In genomic region chr2:202382684-202383083, GRCh38 we compare ENCODE assay signal across 18 cellular contexts. TPM values are rescaled to one million over a fixed set of nuclear protein-coding genes. Genes with fewer than 3 reads are reported as not detected.
DNase-seq lines count a peak whose midpoint lies in the region; ATAC-seq, FAIRE-seq and TF ChIP-seq lines count a peak whose summit lies in the region.
"Had no signal": no experiment of that assay in that cellular context is flagged by ENCODE, and none has a peak within 500 bp of the region (broad histone marks: within the 10 kb centered on the region; RNA-seq: fewer than 3 reads in every experiment).

No MANE protein-coding gene starts in this region.

- H3K4me3 ChIP-seq in GM12878 (no peak overlapping the region), thoracic aorta (peak overlapping the region; percentile 7)
- H3K4me3 ChIP-seq: GM23248, HAP-1 had no signal

- CTCF ChIA-PET in GM12878 (lab: Yijun Ruan, JAX) = no interaction called here

- intact Hi-C loops in GM12878 (cut with micrococcal nuclease; ENCODE audit: unreplicated experiment) = no loop called here

- no peak for DNase-seq in HFFc6
- DNase-seq in GM12878 (ENCODE audit: low read depth, low spot score) = no peak
- peak; percentile 11 for DNase-seq in erythroblast (lab: John Stamatoyannopoulos, UW)
- no peak for DNase-seq in thoracic aorta (ENCODE audit: low spot score)
- no peak for DNase-seq in epidermal melanocyte (ENCODE audit: insufficient read length, low spot score)
- no peak for DNase-seq in caudate nucleus (lab: John Stamatoyannopoulos, UW)
- DNase-seq: AML-193; CD4-positive, alpha-beta T cell; DMS153; DMS79; GF-D8 had no signal

- POLR2A ChIA-PET in GM12878 (lab: Charles Lee) = no interaction called here

- TF ChIP-seq RAD21 in GM12878 (IDR thresholded peaks at IDR 0.05; ENCODE audit: insufficient read depth, low read depth, low read length) = no peak

- 98% methylated on average over 2 of the region's 2 CpGs for WGBS in GM12878 (ENCODE audit: insufficient coverage, insufficient replicate concordance, low lambda C conversion rate, missing lambda C conversion rate)

- no peak overlapping the region for H3K4me3 Mint-ChIP-seq in HFFc6
- H3K4me3 Mint-ChIP-seq: CD4-positive, alpha-beta T cell had no signal

- peaks cover 60% of the 10 kb centered on the region for H3K4me1 Mint-ChIP-seq in HFFc6 (ENCODE audit: low read depth)

- H3K9me3 ChIP-seq in GM12878 (replicated peaks; ENCODE audit: control insufficient read depth, insufficient read depth, low read length) (no peaks in the 10 kb centered on the region; the same call in 2 of the 3 replicates), thoracic aorta (no peaks in the 10 kb centered on the region)
- H3K9me3 ChIP-seq: HAP-1 had no signal

- FAIRE-seq in GM12878 (lab: Jason Lieb, UNC) = no peak
- FAIRE-seq: A204.1, HepG2 had no signal

- no peaks in the 10 kb centered on the region for H3K9me3 Mint-ChIP-seq in HFFc6
- H3K9me3 Mint-ChIP-seq: CD4-positive, alpha-beta T cell had no signal

- H4K20me1 ChIP-seq in GM12878 (ENCODE audit: control insufficient read depth, insufficient read depth) = no peaks in the 10 kb centered on the region

- H3K36me3 Mint-ChIP-seq in HFFc6 (ENCODE audit: low read depth) = peaks cover 16% of the 10 kb centered on the region; the same call in 1 of the 2 replicates

- H2AFZ ChIP-seq in GM12878 (ENCODE audit: control insufficient read depth, low read depth, low read length) = no peak overlapping the region
- H2AFZ ChIP-seq: GM23248 had no signal

- H3K9ac ChIP-seq in GM12878 (ENCODE audit: control insufficient read depth, insufficient read depth, low read length) = no peak overlapping the region
- H3K9ac ChIP-seq: GM23248, KMS-11 had no signal

- no peaks in the 10 kb centered on the region for H3K27me3 Mint-ChIP-seq in HFFc6 (ENCODE audit: insufficient read depth)
- H3K27me3 Mint-ChIP-seq: CD4-positive, alpha-beta T cell had no signal

- no peaks in the 10 kb centered on the region; a peak in 1 of 4 replicates for H3K36me3 ChIP-seq in GM12878 (ENCODE audit: control insufficient read depth in 2 of 2, insufficient read depth in 2 of 2, low read length in 1 of 2)
- H3K36me3 ChIP-seq in thoracic aorta = no peaks in the 10 kb centered on the region
- H3K36me3 ChIP-seq: HAP-1 had no signal

- H3K79me2 ChIP-seq in GM12878 (ENCODE audit: control insufficient read depth, insufficient read depth, low read length) = peaks cover 82% of the 10 kb centered on the region

- peak overlapping the region; percentile 7; the same call in 1 of the 2 replicates for H3K27ac Mint-ChIP-seq in HFFc6
- H3K27ac Mint-ChIP-seq: CD4-positive, alpha-beta T cell had no signal

- no peaks in the 10 kb centered on the region for H3K27me3 ChIP-seq in GM12878 (replicated peaks in 1 of 2; ENCODE audit: control insufficient read depth in 2 of 2, insufficient read depth in 2 of 2, low read length in 1 of 2)
- no peaks in the 10 kb centered on the region for H3K27me3 ChIP-seq in thoracic aorta (replicated peaks; ENCODE audit: insufficient read depth)

- TF ChIP-seq CTCF in HFFc6 (IDR thresholded peaks at IDR 0.05) (no peak), GM12878 (IDR thresholded peaks at IDR 0.05 in 2 of 3, conservative IDR thresholded peaks at IDR 0.05 in 1 of 3; ENCODE audit: control insufficient read depth in 2 of 3, extremely low read depth in 1 of 3, insufficient read depth in 1 of 3, low read depth in 3 of 3, low read length in 3 of 3) (no peak), thoracic aorta (IDR thresholded peaks at IDR 0.05) (no peak)

- no TSS peak for BruUV-seq in GM12878 (replicated peaks; lab: Mats Ljungman, UMichigan)

- H3K4me2 ChIP-seq in GM12878 (ENCODE audit: control insufficient read depth, insufficient read depth) = no peak overlapping the region; the same call in 1 of the 2 replicates
- H3K4me2 ChIP-seq: KMS-11 had no signal

- SMC1A ChIA-PET in GM12878 (lab: Charles Lee; ENCODE audit: uncharacterized antibody, unreplicated experiment) = no interaction called here

- RAD21 ChIA-PET in GM12878 (lab: Charles Lee; ENCODE audit: unreplicated experiment) = no interaction called here

- TF ChIP-seq POLR2A in GM12878 (IDR thresholded peaks at IDR 0.05; ENCODE audit: low read depth, low read length) (no peak), erythroblast (IDR thresholded peaks at IDR 0.05; ENCODE audit: low read length) (no peak)

- ATAC-seq in GM12878 = no peak
- no peak for ATAC-seq in thoracic aorta (ENCODE audit: insufficient number of reproducible peaks, low FRiP score, low read depth)
- no peak for ATAC-seq in GM18868 (IDR thresholded peaks at IDR 0.05; ENCODE audit: unreplicated experiment)
- ATAC-seq: HepG2 had no signal

- no peaks in the 10 kb centered on the region; the same call in none of the 2 replicates for H3K4me1 ChIP-seq in GM12878 (ENCODE audit: control insufficient read depth, insufficient read depth, low read length)
- H3K4me1 ChIP-seq in thoracic aorta (ENCODE audit: control insufficient read depth in 1 of 2, low read depth in 2 of 2) = peaks cover 44 to 76% of the 10 kb centered on the region in 2 donors

- in situ Hi-C loops in GM12878 (cut with MboI) = no loop called here

- TF ChIP-seq EP300 in GM12878 (IDR thresholded peaks at IDR 0.05; ENCODE audit: borderline replicate concordance in 1 of 2, control insufficient read depth in 1 of 2, low read depth in 2 of 2, low read length in 2 of 2) = no peak

- H3K27ac ChIP-seq in GM12878 (ENCODE audit: control insufficient read depth, insufficient read depth) (no peak overlapping the region), thoracic aorta (peak overlapping the region in 1 of 2 donors; percentile 4), caudate nucleus (ENCODE audit: low read depth, low read length) (no peak overlapping the region)
- H3K27ac ChIP-seq: C4-2B, GM23248, KMS-11 had no signal

TF ChIP-seq in GM12878, 131 proteins besides CTCF, POLR2A, EP300 and RAD21:
- no peak for TF ChIP-seq NR2F1 (conservative IDR thresholded peaks at IDR 0.05)
- TF ChIP-seq ZNF217 (IDR thresholded peaks at IDR 0.05) = 0 out of 2 replicates have a peak, but pooled peaks have one; percentile 1
- no peak for TF ChIP-seq SUPT20H (IDR thresholded peaks at IDR 0.05; ENCODE audit: borderline replicate concordance, control insufficient read depth, low read depth, low read length)
TF ChIP-seq in GM12878: peak in this region for 1.

RNA-seq across cellular contexts. Expression of gene BMPR2, which starts 6.6 kb away (rescaled TPM):
- 10 to 100 TPM; 50.5 to 59.4 (median 56.4) TPM for total RNA-seq in HFFc6 (2021; fragmentation: NEBNext Ultra II Directional; extraction: Animal tissue kit (Norgen Biotek cat#: 25700))
- 51.2 and 52.0 TPM in 2 replicates for total RNA-seq in GM12878 (2013; cell fraction: nucleolus; rRNA removed)
- total RNA-seq in GM12878 (2014; rRNA removed) (6.0 and 7.0 TPM in 2 replicates), GM12878 (2014; rRNA removed; fragmentation: Illumina TruSeq; extraction: Trizol) (9.3 and 10.4 TPM in 2 replicates), GM12878 (2021) (15.6 and 15.7 TPM in 2 replicates), thoracic aorta (100 to 1,000 TPM in 1 of 2 donors, 10 to 100 TPM in 1; 65.9 to 111 TPM)
- 6.6 TPM for polyA plus RNA-seq in GM12878 (2011; ENCODE audit: low read depth)
- polyA plus RNA-seq in GM12878 (2011; rRNA removed) (33.0 and 34.5 TPM in 2 replicates), GM12878 (2014; fragmentation: Illumina TruSeq; extraction: Trizol) (14.8 and 19.5 TPM in 2 replicates), GM12878 (2014; fragmentation: Nextera tagmentation; extraction: Ambion mirVana) (1 to 10 TPM; 2.4 to 3.4 TPM), GM12878 (2014; rRNA removed) (5.9 and 6.1 TPM in 2 replicates), GM12878 (2016; fragmentation: Nextera tagmentation; extraction: Ambion mirVana) (1 to 10 TPM; 6.5 to 7.8 TPM)
- polyA plus RNA-seq in GM12878 (2011; cell fraction: cytosol; rRNA removed) = 14.7 and 22.6 TPM in 2 replicates
- polyA plus RNA-seq in GM12878 (2011; cell fraction: nucleus; rRNA removed) = 9.9 and 11.8 TPM in 2 replicates
- polyA plus RNA-seq in GM12878 (2012) = 7.2 and 10.4 TPM in 2 replicates
- polyA minus RNA-seq in GM12878 (2011; rRNA and poly(A)+ RNA removed) = 51.6 and 107 TPM in 2 replicates
- 25.5 and 29.5 TPM in 2 replicates for polyA minus RNA-seq in GM12878 (2011; cell fraction: cytosol; rRNA and poly(A)+ RNA removed)
- polyA minus RNA-seq in GM12878 (2011; cell fraction: nucleus; rRNA and poly(A)+ RNA removed) = 10.2 and 12.0 TPM in 2 replicates

Comparison
In these comparisons a context has a peak if more than half of its experiments do, and no peak if none do; other contexts are left out.
1. DNase-seq: peak in erythroblast (2 of 2); none in HFFc6 (single experiment), GM12878 (single experiment), thoracic aorta (single experiment), epidermal melanocyte (single experiment) and caudate nucleus (0 of 61).